Comparison of ENCODE assay signal across 23 cellular contexts in the genomic region with DNA sequence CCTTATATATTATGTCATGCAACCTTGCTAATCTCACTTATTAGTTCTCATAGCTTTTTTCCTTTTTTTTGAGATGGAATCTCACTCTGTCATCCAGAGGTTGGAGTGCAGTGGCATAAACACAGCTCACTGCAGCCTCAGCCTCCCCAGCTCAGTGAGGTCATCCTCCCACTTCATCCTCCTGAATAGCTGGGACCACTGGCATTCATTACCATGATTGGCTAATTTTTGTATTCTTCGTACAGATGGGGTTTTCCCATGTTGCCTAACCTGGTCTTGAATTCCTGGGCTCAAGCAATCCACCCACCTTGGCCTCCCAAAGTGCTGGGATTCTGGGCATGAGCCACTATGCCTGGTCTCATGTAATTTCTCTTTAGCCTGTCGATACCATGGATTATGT.
"Had no signal": no experiment of that assay in that cellular context is flagged by ENCODE, and none has a peak within 500 bp of the region (broad histone marks: within the 10 kb centered on the region; RNA-seq: fewer than 3 reads in every experiment).

No MANE protein-coding gene starts in this region.

- H3K4me3 ChIP-seq: coronary artery, gastrocnemius medialis, heart right ventricle, lower lobe of right lung, prostate gland, sigmoid colon, stomach, thyroid gland, vagina had no signal

- ATAC-seq: effector memory CD8-positive, alpha-beta T cell; gastrocnemius medialis; heart right ventricle; left ventricle myocardium superior; lower lobe of right lung; natural killer cell; right cardiac atrium; stimulated activated effector memory CD8-positive, alpha-beta T cell treated with anti-CD3 and anti-CD28 coated beads, Interleukin-12 subunit alpha, Interleukin-12 subunit beta, amount 100 ng/mL, for 72 hours had no signal

- DNase-seq: dermis blood vessel endothelial cell; effector memory CD8-positive, alpha-beta T cell; foreskin fibroblast; gastrocnemius medialis; heart right ventricle; hippocampal formation; islet precursor cell; kidney glomerular epithelial cell; left ventricle myocardium superior; lower lobe of right lung; natural killer cell; right cardiac atrium; sigmoid colon; stimulated activated CD4-positive, alpha-beta T cell treated with anti-CD3 and anti-CD28 coated beads, Interleukin-2, amount 100 ng/mL, for 24 hours; stimulated activated CD4-positive, alpha-beta T cell treated with anti-CD3 and anti-CD28 coated beads, Interleukin-4, amount 100 ng/mL, for 24 hours; stimulated activated naive CD4-positive, alpha-beta T cell treated with Interleukin-2 at 50 U/mL for 16 hours; stomach; thyroid gland; trophoblast cell had no signal
